ENCODE assay signal across 10 cellular contexts in the genomic region with DNA sequence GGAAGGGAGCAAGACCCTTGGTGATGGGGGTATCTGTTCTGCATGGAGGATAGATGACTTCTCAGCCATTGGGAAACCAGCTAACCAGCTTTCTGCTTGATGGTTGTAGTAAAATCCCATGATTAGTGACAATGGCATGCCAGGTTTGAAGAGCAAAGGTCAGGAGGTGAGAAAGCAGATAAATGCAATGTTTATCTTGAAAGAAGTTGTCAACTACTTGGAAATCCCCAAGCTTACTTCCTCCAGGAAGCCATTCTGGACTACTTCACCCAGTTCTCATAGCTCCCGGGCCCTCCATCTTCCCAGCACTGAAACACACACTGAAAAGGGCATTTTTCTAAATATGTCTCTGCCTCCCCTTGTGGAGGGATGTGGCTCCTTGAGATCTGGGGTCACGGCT. TPM values are rescaled to one million over a fixed set of nuclear protein-coding genes. Genes with fewer than 3 reads are reported as not detected.
DNase-seq lines count a peak whose midpoint lies in the region; ATAC-seq, FAIRE-seq and TF ChIP-seq lines count a peak whose summit lies in the region.
"Had no signal": no experiment of that assay in that cellular context is flagged by ENCODE, and none has a peak within 500 bp of the region (broad histone marks: within the 10 kb centered on the region; RNA-seq: fewer than 3 reads in every experiment).

No MANE protein-coding gene starts in this region.

- no peaks in the 10 kb centered on the region for H3F3A ChIP-seq in DOHH2 (ENCODE audit: control insufficient read depth, insufficient read depth)

- CTCF ChIA-PET in H1 (lab: Charles Lee; ENCODE audit: partially characterized antibody), result interaction anchor here (0.9 to 1.3 kb wide), 3 partner anchors 11 to 704 kb away, joined by 3 to 4 read pairs (median 4); no protein-coding TSS in a partner anchor

- H2AFZ ChIP-seq in OCI-LY3 (ENCODE audit: low read depth, low read length), result no peak overlapping the region
- H2AFZ ChIP-seq in H1 (ENCODE audit: low read length), result no peak overlapping the region

- H3K9me2 ChIP-seq in DOHH2 (replicated peaks; ENCODE audit: control insufficient read depth, low read length), result no peaks in the 10 kb centered on the region

- H3K14ac ChIP-seq in H1 (ENCODE audit: insufficient read length), result no peak overlapping the region

- H3K36me3 ChIP-seq in DOHH2 (ENCODE audit: control insufficient read depth, low read length) (no peaks in the 10 kb centered on the region), OCI-LY3 (replicated peaks; ENCODE audit: low read depth, low read length) (no peaks in the 10 kb centered on the region), H1 (ENCODE audit: control insufficient read depth in 2 of 4, insufficient read depth in 4 of 4, low read length in 3 of 4) (no peaks in the 10 kb centered on the region), psoas muscle (ENCODE audit: insufficient read depth in 1 of 2, low read depth in 1 of 2) (no peaks in the 10 kb centered on the region)

- H2BK120ac ChIP-seq in H1 (replicated peaks; ENCODE audit: low read depth, low read length), result no peak overlapping the region

- H2BK15ac ChIP-seq in H1 (ENCODE audit: low read length), result no peak overlapping the region

- intact Hi-C loops in psoas muscle (cut with DNase I), result no loop called here

- H3K27me3 ChIP-seq in DOHH2 (ENCODE audit: control insufficient read depth, low read length) (no peaks in the 10 kb centered on the region), OCI-LY3 (ENCODE audit: low read depth, low read length) (no peaks in the 10 kb centered on the region), H1 (replicated peaks in 1 of 4; ENCODE audit: control insufficient read depth in 3 of 4, extremely low read depth in 1 of 4, insufficient read depth in 3 of 4, low read length in 3 of 4) (no peaks in the 10 kb centered on the region), psoas muscle (ENCODE audit: insufficient read depth in 3 of 3, low read length in 2 of 3) (no peaks in the 10 kb centered on the region)

- no peak overlapping the region for H2BK5ac ChIP-seq in H1 (ENCODE audit: low read depth, low read length)

- no peaks in the 10 kb centered on the region for H3K79me1 ChIP-seq in H1 (ENCODE audit: low read depth, low read length)

- TF ChIP-seq EP300 in H1 (IDR thresholded peaks at IDR 0.05; ENCODE audit: borderline replicate concordance in 1 of 2, low read depth in 2 of 2, low read length in 2 of 2), result no peak

- H3K18ac ChIP-seq in H1 (ENCODE audit: extremely low read depth, low read length), result no peak overlapping the region

- H3K23me2 ChIP-seq in H1 (ENCODE audit: low read depth, low read length), result no peaks in the 10 kb centered on the region

- no peak overlapping the region for H3K27ac ChIP-seq in DOHH2 (ENCODE audit: low read depth, low read length)
- H3K27ac ChIP-seq in OCI-LY3 (ENCODE audit: low read length), result no peak overlapping the region
- no peak overlapping the region for H3K27ac ChIP-seq in H1 (ENCODE audit: low read depth, low read length)
- peak overlapping the region; percentile 97 for H3K27ac ChIP-seq in psoas muscle

- H4K5ac ChIP-seq in H1 (ENCODE audit: insufficient read length, low read depth, low read length), result no peak overlapping the region

- POLR2A ChIA-PET in H1 (lab: Charles Lee; ENCODE audit: partially characterized antibody), result interaction anchor here (1.0 to 1.4 kb wide), 2 partner anchors 9 to 88 kb away, joined by 3 read pairs; no protein-coding TSS in a partner anchor

- H3K9ac ChIP-seq in OCI-LY3 (ENCODE audit: low read length) (no peak overlapping the region), H1 (replicated peaks in 1 of 4; ENCODE audit: extremely low read depth in 1 of 4, low read depth in 3 of 4, low read length in 3 of 4) (no peak overlapping the region)

- 100% methylated on average over 2 of the region's 2 CpGs; no CpG with 5 or more reads in 1 of the 2 experiments for WGBS in H1 (ENCODE audit: extremely low coverage in 1 of 2, insufficient coverage in 1 of 2, insufficient read length in 1 of 2, insufficient replicate concordance in 2 of 2, low coverage in 1 of 2, low lambda C conversion rate in 2 of 2, missing lambda C conversion rate in 1 of 2), 2 experiments
- WGBS in psoas muscle, 3 donors, result 79 to 91% (median 90%) methylated on average over 2 of the region's 2 CpGs

- H4K20me1 ChIP-seq in DOHH2 (ENCODE audit: control insufficient read depth, insufficient read depth, low read depth, low read length), result 0 out of 2 replicates have a peak, but pooled peaks cover 4% of the 10 kb centered on the region
- no peaks in the 10 kb centered on the region for H4K20me1 ChIP-seq in OCI-LY3 (ENCODE audit: insufficient read depth, low read length)
- H4K20me1 ChIP-seq in H1 (replicated peaks in 1 of 2; ENCODE audit: control insufficient read depth in 1 of 2, insufficient read depth in 2 of 2, low read length in 2 of 2), result peaks cover 0 to 2% of the 10 kb centered on the region in 2 experiments

- no peaks in the 10 kb centered on the region for H3K9me3 ChIP-seq in DOHH2 (ENCODE audit: control insufficient read depth, insufficient read depth, low read length)
- no peaks in the 10 kb centered on the region for H3K9me3 ChIP-seq in OCI-LY3 (ENCODE audit: insufficient read depth, low read length)
- H3K9me3 ChIP-seq in H1 (ENCODE audit: insufficient read depth in 2 of 2, low read depth in 1 of 2, low read length in 1 of 2), result no peaks in the 10 kb centered on the region; a peak in 1 of 4 replicates
- peaks cover under 1% of the 10 kb centered on the region for H3K9me3 ChIP-seq in psoas muscle

- peak overlapping the region; percentile 2; the same call in 1 of the 2 replicates for H3K4me3 ChIP-seq in DOHH2 (ENCODE audit: low read length)
- H3K4me3 ChIP-seq in OCI-LY3 (ENCODE audit: low read length), result no peak overlapping the region
- no peak overlapping the region for H3K4me3 ChIP-seq in H1 (ENCODE audit: extremely low read depth in 1 of 4, insufficient read depth in 2 of 4, low read depth in 3 of 4, low read length in 4 of 4)
- no peak overlapping the region for H3K4me3 ChIP-seq in psoas muscle

- DNase-seq in H1 (ENCODE audit: low read depth in 1 of 2, low spot score in 2 of 2) (no peak), psoas muscle (no peak), NCI-H69 (lab: John Stamatoyannopoulos, UW) (no peak), SIG-M5 (lab: John Stamatoyannopoulos, UW) (no peak)
- DNase-seq: head of caudate nucleus, NCI-H2171 treated with DMSO at 0.1 percent for 48 hours had no signal

- H2BK12ac ChIP-seq in H1 (ENCODE audit: low read depth, low read length), result peak overlapping the region; percentile 65

- H3K4me2 ChIP-seq in DOHH2 (ENCODE audit: low read length) (peak overlapping the region; percentile 23), OCI-LY3 (ENCODE audit: low read length) (peak overlapping the region; percentile 27; the same call in 1 of the 2 replicates), H1 (ENCODE audit: insufficient read depth in 1 of 2, low read depth in 2 of 2, low read length in 2 of 2) (no peak overlapping the region)

- no peak for TF ChIP-seq RAD21 in H1 (IDR thresholded peaks at IDR 0.05 in 1 of 2, conservative IDR thresholded peaks at IDR 0.05 in 1 of 2; ENCODE audit: low read depth in 2 of 2, low read length in 2 of 2)

- TF ChIP-seq CTCF in DOHH2 (IDR thresholded peaks at IDR 0.05; ENCODE audit: low read depth, low read length, poor library complexity, severe bottlenecking), result no peak
- TF ChIP-seq CTCF in OCI-LY3 (IDR thresholded peaks at IDR 0.05; ENCODE audit: low read depth, low read length), result no peak
- TF ChIP-seq CTCF in H1 (IDR thresholded peaks at IDR 0.05; ENCODE audit: control extremely low read depth in 1 of 3, insufficient read depth in 1 of 3, low read depth in 1 of 3, low read length in 3 of 3), result no peak
- TF ChIP-seq CTCF in psoas muscle (IDR thresholded peaks at IDR 0.05), result no peak

- no peak overlapping the region for H4K91ac ChIP-seq in H1 (replicated peaks; ENCODE audit: insufficient read length, low read length)

- H3K56ac ChIP-seq in H1 (replicated peaks; ENCODE audit: insufficient read length, low read depth, low read length), result no peak overlapping the region

- H3K4me1 ChIP-seq in DOHH2 (ENCODE audit: control insufficient read depth, low read length), result peaks cover 71% of the 10 kb centered on the region
- peaks cover 42% of the 10 kb centered on the region for H3K4me1 ChIP-seq in OCI-LY3 (ENCODE audit: low read length)
- H3K4me1 ChIP-seq in H1 (replicated peaks in 1 of 4; ENCODE audit: control insufficient read depth in 3 of 4, insufficient read depth in 4 of 4, low read length in 3 of 4), result peaks cover 0 to 2% (median 0%) of the 10 kb centered on the region in 4 experiments; a peak in 3 of 7 replicates
- H3K4me1 ChIP-seq in psoas muscle, result peaks cover 80% of the 10 kb centered on the region

- H2BK20ac ChIP-seq in H1 (ENCODE audit: low read length), result no peak overlapping the region

- H4K8ac ChIP-seq in H1 (ENCODE audit: extremely low read depth, insufficient read depth, low read length), result no peak overlapping the region

- FAIRE-seq in H1 (lab: Jason Lieb, UNC), result no peak

- TF ChIP-seq POLR2A in H1 (IDR thresholded peaks at IDR 0.05; ENCODE audit: control extremely low read depth in 1 of 2, low read depth in 2 of 2, low read length in 2 of 2), result no peak

- ATAC-seq in psoas muscle (no peak), GM19328 (IDR thresholded peaks at IDR 0.05; ENCODE audit: unreplicated experiment) (no peak)
- ATAC-seq in activated CD4-positive, CD25-positive, alpha-beta regulatory T cell treated with anti-CD3 and anti-CD28 coated beads, Interleukin-2, amount 50 U/mL, for 24 hours, result no peak

- H3K4ac ChIP-seq in H1 (replicated peaks; ENCODE audit: insufficient read length, low read depth, low read length), result no peak overlapping the region

- H3K23ac ChIP-seq in H1 (ENCODE audit: insufficient read length), result no peak overlapping the region

- H2AK5ac ChIP-seq in H1 (ENCODE audit: low read depth, low read length), result no peak overlapping the region

- H3K79me2 ChIP-seq in DOHH2 (ENCODE audit: control insufficient read depth, low read length) (peaks cover 33% of the 10 kb centered on the region), OCI-LY3 (ENCODE audit: low read length) (0 out of 2 replicates have a peak, but pooled peaks cover 8% of the 10 kb centered on the region), H1 (ENCODE audit: control insufficient read depth in 1 of 2, insufficient read depth in 2 of 2, low read length in 2 of 2) (no peaks in the 10 kb centered on the region)

TF ChIP-seq in H1, 55 proteins besides CTCF, POLR2A, EP300 and RAD21 (continues in another document):
- no peak for TF ChIP-seq CBX8 (IDR thresholded peaks at IDR 0.05; ENCODE audit: borderline replicate concordance, low read depth, low read length)

RNA-seq across cellular contexts. Expression of gene SMAD3, which starts 51.3 kb away (rescaled TPM):
- total RNA-seq in H1 (2021; fragmentation: NEBNext Ultra II Directional; extraction: Animal tissue kit (Norgen Biotek cat#: 25700)), result 11.1 and 12.4 TPM in 2 replicates
- polyA plus RNA-seq in H1 (2011; rRNA removed), result 10.1 and 17.3 TPM in 2 replicates
- polyA plus RNA-seq in H1 (2011; cell fraction: cytosol; rRNA removed), result 9.1 TPM
- polyA plus RNA-seq in H1 (2011; cell fraction: nucleus; rRNA removed), result 41.6 TPM
- polyA plus RNA-seq in H1 (2012, experiment 1 of 2), result 7.8 to 10.4 TPM (median 8.7 TPM) in 4 replicates
- polyA plus RNA-seq in H1 (2012, experiment 2 of 2), result 5.0 TPM
- polyA plus RNA-seq in H1 (2013, experiment 1 of 2), result 13.2 TPM
- polyA plus RNA-seq in H1 (2013, experiment 2 of 2), result 11.1 TPM
- polyA minus RNA-seq in H1 (2011; rRNA and poly(A)+ RNA removed), result 16.5 and 18.3 TPM in 2 replicates
- 12.3 TPM for polyA minus RNA-seq in H1 (2011; cell fraction: cytosol; rRNA and poly(A)+ RNA removed)
- 14.3 TPM for polyA minus RNA-seq in H1 (2011; cell fraction: nucleus; rRNA and poly(A)+ RNA removed)
- 10 to 100 TPM; 25.7 to 47.6 (median 44.0) TPM for total RNA-seq in psoas muscle
- 10 to 100 TPM in 2 of 3 donors, 1 to 10 TPM in 1; 2.9 to 29.3 (median 20.3) TPM for polyA plus RNA-seq in psoas muscle

Comparison
In these comparisons a context has a peak if more than half of its experiments do, and no peak if none do; other contexts are left out.
1. H3K4me2 ChIP-seq: peak in DOHH2 (single experiment) and OCI-LY3 (single experiment); none in H1 (0 of 2).